9 cellular contexts compared by ENCODE assay signal in genomic region chr16:674968-675883, GRCh38. TPM values are rescaled to one million over a fixed set of nuclear protein-coding genes. Genes with fewer than 3 reads are reported as not detected.
DNase-seq lines count a peak whose midpoint lies in the region; ATAC-seq, FAIRE-seq and TF ChIP-seq lines count a peak whose summit lies in the region.
"Had no signal": no experiment of that assay in that cellular context is flagged by ENCODE, and none has a peak within 500 bp of the region (broad histone marks: within the 10 kb centered on the region; RNA-seq: fewer than 3 reads in every experiment).

TSS of gene RHBDL1 (plus strand) at chr16:675671. CDS start at chr16:675791, 120 bp downstream.

- POLR2A ChIA-PET in RWPE1 (lab: Yijun Ruan, JAX; ENCODE audit: low non-redundant PET), result interaction anchor here (0.6 kb wide), 1 partner anchor 22 kb away, joined by 3 read pairs; no protein-coding TSS in a partner anchor

- intact Hi-C loops in psoas muscle (cut with DNase I), result no loop called here

- H3K36me3 ChIP-seq in psoas muscle (ENCODE audit: insufficient read depth in 1 of 2, low read depth in 1 of 2), result peaks cover 4 to 35% of the 10 kb centered on the region in 2 donors

- no peaks in the 10 kb centered on the region for H3K9me3 ChIP-seq in psoas muscle

- FAIRE-seq in HTR-8/SVneo (lab: Jason Lieb, UNC), result no peak
- FAIRE-seq: islet of Langerhans had no signal

- H3K4me1 ChIP-seq in psoas muscle, result peaks cover 7% of the 10 kb centered on the region

- CTCF ChIA-PET in RWPE1 (lab: Yijun Ruan, JAX), result interaction anchor here (0.7 kb wide), 1 partner anchor 1133 kb away, joined by 3 read pairs; no protein-coding TSS in a partner anchor

- no peaks in the 10 kb centered on the region for H3K27me3 ChIP-seq in psoas muscle (ENCODE audit: insufficient read depth in 3 of 3, low read length in 2 of 3)

- ATAC-seq in psoas muscle, result no peak

- DNase-seq in G401 (ENCODE audit: low spot score) (peak; percentile 37), RWPE1 (ENCODE audit: low spot score) (no peak), fibroblast of the aortic adventitia (ENCODE audit: low read depth) (peak; percentile 6), psoas muscle (peak in 1 of 2 donors; percentile 51), OCI-M2 (lab: John Stamatoyannopoulos, UW; ENCODE audit: unreplicated experiment) (no peak), SW480 (ENCODE audit: low spot score) (no peak), HTR-8/SVneo (ENCODE audit: insufficient read length, low spot score) (no peak)
- DNase-seq in NK-92 treated with Interleukin-12 subunit alpha and Interleukin-12 subunit beta, amount 100 ng/mL, for 24 hours (lab: John Stamatoyannopoulos, UW), result no peak

- in situ Hi-C loops in G401 (cut with HindIII; ENCODE audit: low sequenced_read_pairs), result no loop called here

- WGBS in psoas muscle, 3 donors, result 6 to 11% (median 7%) methylated on average over 34 to 73 of the region's 73 CpGs

- no peak for TF ChIP-seq CTCF in RWPE1 (conservative IDR thresholded peaks at IDR 0.05; ENCODE audit: low read depth)
- no peak for TF ChIP-seq CTCF in fibroblast of the aortic adventitia (IDR thresholded peaks at IDR 0.05; ENCODE audit: insufficient read depth, low read length)
- TF ChIP-seq CTCF in psoas muscle (IDR thresholded peaks at IDR 0.05), result no peak

- H3K4me3 ChIP-seq in fibroblast of the aortic adventitia (ENCODE audit: low read depth, low read length) (peak within 1 kb of the TSS; percentile 53), psoas muscle (peak within 1 kb of the TSS; percentile 46)

- H3K27ac ChIP-seq in RWPE1 (peak within 1 kb of the TSS; percentile 94), psoas muscle (no peak within 1 kb of the TSS)

RNA-seq across cellular contexts. Expression of gene RHBDL1, which starts in this region (rescaled TPM):
- 1.1 and 1.5 TPM in 2 replicates for total RNA-seq in G401 (2014; rRNA removed; shearing (Covaris generic))
- 1.6 and 3.2 TPM in 2 replicates for total RNA-seq in fibroblast of the aortic adventitia (ENCODE audit: low replicate concordance)
- under 1 TPM; 0.13 to 0.42 (median 0.29) TPM for total RNA-seq in psoas muscle
- under 1 TPM; 0.06 to 0.08 (median 0.08) TPM for polyA plus RNA-seq in psoas muscle

Comparison
In these comparisons a context has a peak if more than half of its experiments do, and no peak if none do; other contexts are left out.
1. DNase-seq: peak in G401 (single experiment) and fibroblast of the aortic adventitia (single experiment); none in RWPE1 (single experiment), NK-92 treated with Interleukin-12 subunit alpha and Interleukin-12 subunit beta, amount 100 ng/mL, for 24 hours (single experiment), OCI-M2 (single experiment), SW480 (single experiment) and HTR-8/SVneo (single experiment).